In the genomic region with DNA sequence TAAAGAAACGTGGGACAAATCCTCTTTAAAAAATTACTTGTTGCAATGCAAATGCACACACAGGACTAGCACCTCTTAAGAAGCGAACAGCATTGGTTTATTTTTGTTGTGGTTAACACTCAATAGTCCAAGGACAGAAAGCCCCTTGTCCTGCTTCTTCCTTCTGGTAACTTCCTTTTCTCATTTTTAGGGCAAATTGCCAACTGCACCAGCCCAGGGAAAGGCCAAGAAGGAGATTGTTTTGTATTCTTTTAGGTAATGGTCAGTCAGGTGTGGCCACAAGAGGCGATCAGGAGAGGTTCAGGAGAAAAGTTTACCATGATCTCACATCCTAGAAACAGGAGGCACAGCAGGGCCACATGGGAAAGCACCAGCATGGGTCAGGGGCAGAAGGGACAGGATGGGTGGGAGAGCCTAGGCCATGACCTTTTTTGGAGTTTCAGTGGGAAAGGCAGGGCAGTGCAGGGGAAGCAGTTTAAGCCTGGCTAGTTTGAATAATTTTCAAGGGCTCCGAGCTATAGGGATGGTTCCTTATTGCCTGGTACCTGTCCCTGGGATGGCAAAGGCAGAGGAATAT, we compare ENCODE assay signal across 28 cellular contexts.
"Had no signal": no experiment of that assay in that cellular context is flagged by ENCODE, and none has a peak within 500 bp of the region (broad histone marks: within the 10 kb centered on the region; RNA-seq: fewer than 3 reads in every experiment).

No MANE protein-coding gene starts in this region.

- H3K36me3 ChIP-seq: brain microvascular endothelial cell, gastroesophageal sphincter, pancreas, prostate gland, right atrium auricular region had no signal

- DNase-seq: activated CD4-positive, alpha-beta memory T cell treated with anti-CD3 and anti-CD28 coated beads for 36 hours; activated CD4-positive, alpha-beta T cell treated with anti-CD3 and anti-CD28 coated beads, Interleukin-2, amount 10 ng/mL, durations not matched to agents 24 days and 14 days; activated CD4-positive, CD25-positive, alpha-beta regulatory T cell treated with anti-CD3 and anti-CD28 coated beads, Interleukin-2, amount 50 U/mL, for 72 hours; activated CD8-positive, alpha-beta memory T cell treated with anti-CD3 and anti-CD28 coated beads, Interleukin-2, amount 50 U/mL, for 4 hours; activated gamma-delta T cell; activated naive CD4-positive, alpha-beta T cell treated with anti-CD3 and anti-CD28 coated beads, Interleukin-2, amount 10 ng/mL, durations not matched to agents 7 days and 5 days; activated naive CD8-positive, alpha-beta T cell treated with anti-CD3 and anti-CD28 coated beads, Interleukin-2, amount 10 ng/mL, durations not matched to agents 7 days and 5 days; activated T-cell treated with anti-CD3 and anti-CD28 coated beads, Interleukin-2, amount 50 U/mL, for 1 hour; amniotic stem cell; brain microvascular endothelial cell; effector memory CD4-positive, alpha-beta T cell; erythroblast; left colon; mammary epithelial cell; naive B cell; pancreas; stimulated activated CD4-positive, alpha-beta T cell treated with anti-CD3 and anti-CD28 coated beads, Interleukin-15, amount 100 ng/mL, for 24 hours; stimulated activated CD4-positive, alpha-beta T cell treated with anti-CD3 and anti-CD28 coated beads, Interleukin-2, amount 100 ng/mL, for 24 hours; stimulated activated naive CD8-positive, alpha-beta T cell treated with anti-CD3 and anti-CD28 coated beads, Interleukin-15, Interleukin-2, amounts not matched to agents 100 U/mL and 50 U/mL, for 24 hours; T-helper 17 cell; T1000; testis; trophoblast cell had no signal

- H3K27ac ChIP-seq: brain microvascular endothelial cell, coronary artery, gastroesophageal sphincter, pancreas, prostate gland, right atrium auricular region, testis had no signal

- H3K9me3 ChIP-seq: gastroesophageal sphincter, pancreas, prostate gland, right atrium auricular region, testis had no signal

- H3K27me3 ChIP-seq: brain microvascular endothelial cell, dorsolateral prefrontal cortex, pancreas, right atrium auricular region, testis had no signal

- ATAC-seq: gastroesophageal sphincter; left colon; pancreas; stimulated activated naive CD8-positive, alpha-beta T cell treated with anti-CD3 and anti-CD28 coated beads, Interleukin-15, Interleukin-2, amounts not matched to agents 100 U/mL and 50 U/mL, for 24 hours; T-helper 17 cell had no signal

- H3K4me1 ChIP-seq: pancreas, prostate gland, right atrium auricular region had no signal

- H3K4me3 ChIP-seq: coronary artery, gastroesophageal sphincter, pancreas, prostate gland, right atrium auricular region, testis had no signal
